In genomic region chr4:168585168-168586091, GRCh38 we compare ENCODE assay signal across 8 cellular contexts.
DNase-seq lines count a peak whose midpoint lies in the region; ATAC-seq, FAIRE-seq and TF ChIP-seq lines count a peak whose summit lies in the region.

No MANE protein-coding gene starts in this region.

- no peaks in the 10 kb centered on the region for H3K79me2 ChIP-seq in parathyroid adenoma

- no peak for FAIRE-seq in GM18507 (lab: Jason Lieb, UNC)

- H3K4me3 ChIP-seq in AG09309 (ENCODE audit: control insufficient read depth, low read depth, low read length) = no peak overlapping the region
- no peak overlapping the region for H3K4me3 ChIP-seq in parathyroid adenoma (ENCODE audit: low read depth, low read length)

- H3K9me3 ChIP-seq in parathyroid adenoma (ENCODE audit: control insufficient read depth, low read length) = no peaks in the 10 kb centered on the region

- no peak overlapping the region for H3K4me2 ChIP-seq in parathyroid adenoma (ENCODE audit: low read length)

- TF ChIP-seq CTCF in AG09309 (IDR thresholded peaks at IDR 0.05; ENCODE audit: control insufficient read depth, insufficient read depth, low read depth, low read length, missing control alignments) (peak; percentile 81), parathyroid adenoma (IDR thresholded peaks at IDR 0.05) (peak; percentile 64)

- peak; percentile 85 for ATAC-seq in HG02884 (IDR thresholded peaks at IDR 0.05; ENCODE audit: unreplicated experiment)
- no peak for ATAC-seq in activated CD8-positive, alpha-beta T cell treated with anti-CD3 and anti-CD28 coated beads, Interleukin-2, amount 10 ng/mL, durations not matched to agents 7 days and 5 days

- H3K27me3 Mint-ChIP-seq in activated CD8-positive, alpha-beta T cell treated with anti-CD3 and anti-CD28 coated beads, Interleukin-2, amount 10 ng/mL, durations not matched to agents 7 days and 5 days (ENCODE audit: low read depth) = peaks cover 15% of the 10 kb centered on the region

- no peaks in the 10 kb centered on the region for H3K9me3 Mint-ChIP-seq in activated CD8-positive, alpha-beta T cell treated with anti-CD3 and anti-CD28 coated beads, Interleukin-2, amount 10 ng/mL, durations not matched to agents 7 days and 5 days (ENCODE audit: insufficient read depth)

- no peak overlapping the region for H3K4me3 Mint-ChIP-seq in activated CD8-positive, alpha-beta T cell treated with anti-CD3 and anti-CD28 coated beads, Interleukin-2, amount 10 ng/mL, durations not matched to agents 7 days and 5 days

- no peaks in the 10 kb centered on the region for H3K4me1 Mint-ChIP-seq in activated CD8-positive, alpha-beta T cell treated with anti-CD3 and anti-CD28 coated beads, Interleukin-2, amount 10 ng/mL, durations not matched to agents 7 days and 5 days (ENCODE audit: low read depth)

- no peaks in the 10 kb centered on the region for H3K27me3 ChIP-seq in parathyroid adenoma (ENCODE audit: control insufficient read depth, insufficient read depth, low read length)

- POLR2A ChIA-PET in activated CD8-positive, alpha-beta T cell treated with anti-CD3 and anti-CD28 coated beads, Interleukin-2, amount 10 ng/mL, durations not matched to agents 7 days and 5 days (lab: Charles Lee) = interaction anchor here (1.0 kb wide), 1 partner anchor 9 kb away, joined by 3 read pairs; no protein-coding TSS in a partner anchor

- no peaks in the 10 kb centered on the region for H3K36me3 ChIP-seq in parathyroid adenoma (ENCODE audit: control insufficient read depth, insufficient read depth, low read length)

- H2AFZ ChIP-seq in parathyroid adenoma = peak overlapping the region; percentile 17

- H3K9ac ChIP-seq in parathyroid adenoma = no peak overlapping the region

- H3K36me3 Mint-ChIP-seq in activated CD8-positive, alpha-beta T cell treated with anti-CD3 and anti-CD28 coated beads, Interleukin-2, amount 10 ng/mL, durations not matched to agents 7 days and 5 days (ENCODE audit: low read depth) = no peaks in the 10 kb centered on the region

- peaks cover 17% of the 10 kb centered on the region for H3K4me1 ChIP-seq in parathyroid adenoma

- CTCF ChIA-PET in activated CD8-positive, alpha-beta T cell treated with anti-CD3 and anti-CD28 coated beads, Interleukin-2, amount 10 ng/mL, durations not matched to agents 7 days and 5 days (lab: Charles Lee) = interaction anchor here (0.7 to 1.5 kb wide), 5 partner anchors 9 to 338 kb away, joined by 3 to 5 read pairs (median 3); no protein-coding TSS in a partner anchor

- DNase-seq in AG09309 (ENCODE audit: low read depth) (peak; percentile 47), GM18507 (ENCODE audit: extremely low spot score, insufficient read length, low read depth) (peak; percentile 7), NCI-H2107 (lab: John Stamatoyannopoulos, UW) (peak; percentile 2), globus pallidus (ENCODE audit: low spot score) (peak; percentile 17), cerebellar nuclear complex (lab: John Stamatoyannopoulos, UW) (no peak)
- peak; percentile 39 for DNase-seq in activated CD8-positive, alpha-beta T cell treated with anti-CD3 and anti-CD28 coated beads, Interleukin-2, amount 10 ng/mL, durations not matched to agents 7 days and 5 days

- H3K27ac ChIP-seq in parathyroid adenoma = no peak overlapping the region

- no peak overlapping the region for H3K27ac Mint-ChIP-seq in activated CD8-positive, alpha-beta T cell treated with anti-CD3 and anti-CD28 coated beads, Interleukin-2, amount 10 ng/mL, durations not matched to agents 7 days and 5 days

Comparison
In these comparisons a context has a peak if more than half of its experiments do, and no peak if none do; other contexts are left out.
1. DNase-seq: peak in AG09309 (single experiment), GM18507 (single experiment), NCI-H2107 (single experiment), activated CD8-positive, alpha-beta T cell treated with anti-CD3 and anti-CD28 coated beads, Interleukin-2, amount 10 ng/mL, durations not matched to agents 7 days and 5 days (single experiment) and globus pallidus (single experiment); none in cerebellar nuclear complex (0 of 2).